ENCODE assay signal across 25 cellular contexts in the genomic region with DNA sequence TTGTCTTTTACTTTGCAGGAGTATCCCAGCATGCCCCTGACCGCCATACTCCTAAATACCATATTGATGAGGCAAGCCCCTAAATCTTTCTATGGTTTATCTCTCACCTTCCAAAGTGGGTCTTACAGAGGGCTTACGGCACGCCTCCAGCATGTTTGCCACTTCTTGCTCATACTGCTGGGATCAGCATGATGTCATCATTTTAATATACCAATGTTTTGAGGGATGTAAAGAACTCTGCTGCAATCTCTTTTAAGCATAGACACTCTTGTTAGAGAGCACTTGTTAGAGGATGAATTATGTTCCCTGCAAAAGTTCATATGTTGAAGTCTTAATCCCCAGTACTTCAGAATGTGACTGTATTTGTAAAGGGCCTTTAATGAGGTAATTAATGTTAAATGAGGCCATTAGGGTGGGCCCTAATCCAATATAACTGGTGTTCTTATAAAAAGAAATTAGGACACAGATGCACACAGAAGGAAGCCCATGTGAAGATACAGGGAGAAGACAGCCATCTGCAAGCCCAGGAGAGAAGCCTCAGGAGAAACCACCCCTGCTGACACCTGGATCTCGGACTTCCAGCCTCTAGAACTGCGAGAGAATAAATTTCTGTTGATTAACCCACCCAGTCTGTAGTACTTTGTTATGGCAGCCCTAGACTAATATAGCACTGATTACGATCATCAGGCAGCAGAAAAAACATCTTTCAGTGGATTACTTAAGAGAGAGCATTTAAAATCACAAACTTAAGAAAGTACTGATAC. TPM values are rescaled to one million over a fixed set of nuclear protein-coding genes. Genes with fewer than 3 reads are reported as not detected.
A peak's percentile ranks its signal among the peaks of the same experiment; 100 is the strongest.
DNase-seq lines count a peak whose midpoint lies in the region; ATAC-seq, FAIRE-seq and TF ChIP-seq lines count a peak whose summit lies in the region.
"Had no signal": no experiment of that assay in that cellular context is flagged by ENCODE, and none has a peak within 500 bp of the region (broad histone marks: within the 10 kb centered on the region; RNA-seq: fewer than 3 reads in every experiment).

No MANE protein-coding gene starts in this region.

- peaks cover 0 to 1% of the 10 kb centered on the region in 2 experiments; a peak in 1 of 5 replicates for H3K27me3 ChIP-seq in HepG2 (ENCODE audit: control insufficient read depth in 1 of 2, insufficient read depth in 2 of 2, low read length in 2 of 2)
- no peaks in the 10 kb centered on the region for H3K27me3 ChIP-seq in right lobe of liver
- peaks cover 3% of the 10 kb centered on the region for H3K27me3 ChIP-seq in CD8-positive, alpha-beta memory T cell (ENCODE audit: insufficient read depth, low read length, poor library complexity, severe bottlenecking)
- H3K27me3 ChIP-seq: BE2C; BLaER1 treated with 17β-estradiol and CSF1 and Interleukin-3, amounts not matched to agents 10 nM and 100 nM had no signal

- H3K27ac ChIP-seq in HepG2 (ENCODE audit: extremely low read length, insufficient read depth, low read length) (no peak overlapping the region), right lobe of liver (no peak overlapping the region)
- no peak overlapping the region for H3K27ac ChIP-seq in CD8-positive, alpha-beta memory T cell (ENCODE audit: low read depth, low read length)
- H3K27ac ChIP-seq: A549; BLaER1 treated with 17β-estradiol and CSF1 and Interleukin-3, amounts not matched to agents 10 nM and 100 nM had no signal

- H3K9me3 ChIP-seq in HepG2 (ENCODE audit: low read length) (no peaks in the 10 kb centered on the region), right lobe of liver (no peaks in the 10 kb centered on the region)
- H3K9me3 ChIP-seq in CD8-positive, alpha-beta memory T cell (ENCODE audit: low read length) = no peaks in the 10 kb centered on the region
- H3K9me3 ChIP-seq: A549; BE2C; BLaER1 treated with 17β-estradiol and CSF1 and Interleukin-3, amounts not matched to agents 10 nM and 100 nM had no signal

- in situ Hi-C loops in HepG2 (cut with HindIII; ENCODE audit: extremely low pct_ligation_motif_present, low pct_unique_long_range_greater_than_20kb) = no loop called here

- WGBS in HepG2 (ENCODE audit: low lambda C conversion rate) = 50% methylated on average over 6 of the region's 6 CpGs
- WGBS in right lobe of liver (ENCODE audit: insufficient coverage, low coverage, low lambda C conversion rate, missing lambda C conversion rate) = 86% methylated on average over 5 of the region's 6 CpGs

- no peak overlapping the region for H2AFZ ChIP-seq in HepG2 (ENCODE audit: low read length)
- H2AFZ ChIP-seq: GM23338 had no signal

- TF ChIP-seq POLR2A in HepG2 (IDR thresholded peaks at IDR 0.05; ENCODE audit: insufficient read depth in 1 of 2, low read depth in 2 of 2, low read length in 2 of 2) (no peak), right lobe of liver (IDR thresholded peaks at IDR 0.05) (no peak)

- peaks cover 56% of the 10 kb centered on the region for H3K4me1 Mint-ChIP-seq in stimulated activated memory B cell treated with anti-CD40 and anti-IgM and Interleukin-4, amounts not matched to agents 10 μg/mL and 1 μg/mL and 100 μg/mL, for 72 hours
- no peaks in the 10 kb centered on the region for H3K4me1 Mint-ChIP-seq in CD8-positive, alpha-beta memory T cell

- H3K36me3 ChIP-seq in HepG2 (replicated peaks in 1 of 2; ENCODE audit: control insufficient read depth in 1 of 2, insufficient read depth in 2 of 2, low read length in 2 of 2) (no peaks in the 10 kb centered on the region), right lobe of liver (no peaks in the 10 kb centered on the region)
- no peaks in the 10 kb centered on the region for H3K36me3 ChIP-seq in CD8-positive, alpha-beta memory T cell (ENCODE audit: insufficient read depth, low read length)
- H3K36me3 ChIP-seq: BE2C; BLaER1 treated with 17β-estradiol and CSF1 and Interleukin-3, amounts not matched to agents 10 nM and 100 nM had no signal

- TF ChIP-seq RAD21 in HepG2 (CRISPR knock-in tag; IDR thresholded peaks at IDR 0.05) = no peak

- CTCF ChIA-PET in HepG2 (lab: Yijun Ruan, JAX; ENCODE audit: low intra/inter-chr PET ratio, low total read pairs) = no interaction called here
- CTCF ChIA-PET in CD8-positive, alpha-beta memory T cell (lab: Charles Lee) = interaction anchor here (1.6 kb wide), 1 partner anchor 13 kb away, joined by 3 read pairs; no protein-coding TSS in a partner anchor

- H3K9ac ChIP-seq in HepG2 (ENCODE audit: insufficient read depth, low read depth, low read length) = no peak overlapping the region
- H3K9ac ChIP-seq: BLaER1 treated with 17β-estradiol and CSF1 and Interleukin-3, amounts not matched to agents 10 nM and 100 nM had no signal

- no peaks in the 10 kb centered on the region for H3K9me3 Mint-ChIP-seq in stimulated activated memory B cell treated with anti-CD40 and anti-IgM and Interleukin-4, amounts not matched to agents 10 μg/mL and 1 μg/mL and 100 μg/mL, for 72 hours
- no peaks in the 10 kb centered on the region for H3K9me3 Mint-ChIP-seq in CD8-positive, alpha-beta memory T cell
- H3K9me3 Mint-ChIP-seq: CD14-positive monocyte; CD4-positive, alpha-beta T cell; GM23338; H9; HFFc6 had no signal

- no peaks in the 10 kb centered on the region for H3K27me3 Mint-ChIP-seq in stimulated activated memory B cell treated with anti-CD40 and anti-IgM and Interleukin-4, amounts not matched to agents 10 μg/mL and 1 μg/mL and 100 μg/mL, for 72 hours
- H3K27me3 Mint-ChIP-seq in CD8-positive, alpha-beta memory T cell = peaks cover 4 to 13% of the 10 kb centered on the region in 2 donors
- H3K27me3 Mint-ChIP-seq: CD4-positive, alpha-beta T cell had no signal

- H3K79me2 ChIP-seq in HepG2 (ENCODE audit: insufficient read depth, low read length) = no peaks in the 10 kb centered on the region

- POLR2A ChIA-PET in HepG2 (lab: Yijun Ruan, JAX) = no interaction called here
- POLR2A ChIA-PET in CD8-positive, alpha-beta memory T cell (lab: Charles Lee) = no interaction called here

- TF ChIP-seq EP300 in HepG2 (IDR thresholded peaks at IDR 0.05; ENCODE audit: low read depth in 2 of 2, low read length in 2 of 2) = no peak
- TF ChIP-seq EP300 in HepG2 (CRISPR knock-in tag; IDR thresholded peaks at IDR 0.05; ENCODE audit: borderline replicate concordance) = no peak

- H3K27ac Mint-ChIP-seq in stimulated activated memory B cell treated with anti-CD40 and anti-IgM and Interleukin-4, amounts not matched to agents 10 μg/mL and 1 μg/mL and 100 μg/mL, for 72 hours = peak overlapping the region; percentile 36
- H3K27ac Mint-ChIP-seq in CD8-positive, alpha-beta memory T cell = no peak overlapping the region
- H3K27ac Mint-ChIP-seq: CD14-positive monocyte; CD4-positive, alpha-beta T cell; GM23338; H9; HFFc6 had no signal

- DNase-seq in HepG2 (ENCODE audit: low spot score) (no peak), right lobe of liver (no peak), NCI-H82 (lab: John Stamatoyannopoulos, UW) (peak; percentile 95), NCI-H774 (lab: John Stamatoyannopoulos, UW) (no peak)
- DNase-seq in CD8-positive, alpha-beta memory T cell = no peak
- DNase-seq: 8988T; ACHN; AML-193; BE2C; Calu3; CD4-positive, alpha-beta T cell; COR-L47; DMS53; DMS79 treated with DMSO at 0.1 percent for 48 hours; GF-D8; H9; HFFc6 had no signal

- intact Hi-C loops in HepG2 (cut with micrococcal nuclease; ENCODE audit: unreplicated experiment) = no loop called here
- intact Hi-C loops in right lobe of liver (cut with DNase I) = loop anchor here in 1 of 2 donors (10.0 kb wide), 1 partner anchor 50 kb away; the partner anchor contains the start of genes TAF5L and URB2

- no peaks in the 10 kb centered on the region for H3K36me3 Mint-ChIP-seq in stimulated activated memory B cell treated with anti-CD40 and anti-IgM and Interleukin-4, amounts not matched to agents 10 μg/mL and 1 μg/mL and 100 μg/mL, for 72 hours
- H3K36me3 Mint-ChIP-seq in CD8-positive, alpha-beta memory T cell = no peaks in the 10 kb centered on the region
- H3K36me3 Mint-ChIP-seq: CD14-positive monocyte had no signal

- no peak overlapping the region for H3K4me3 ChIP-seq in HepG2 (replicated peaks in 1 of 3; ENCODE audit: insufficient read depth in 1 of 3, low read depth in 2 of 3, low read length in 3 of 3)
- H3K4me3 ChIP-seq in right lobe of liver = no peak overlapping the region
- H3K4me3 ChIP-seq in CD8-positive, alpha-beta memory T cell (ENCODE audit: low read length) = no peak overlapping the region
- H3K4me3 ChIP-seq: A549; BLaER1 treated with 17β-estradiol and CSF1 and Interleukin-3, amounts not matched to agents 10 nM and 100 nM; GM23338 had no signal

- BruUV-seq in HepG2 (replicated peaks; lab: Mats Ljungman, UMichigan) = no TSS peak

- FAIRE-seq in HepG2 (lab: Jason Lieb, UNC) = no peak
- FAIRE-seq: A549, GM12891, GM18507 had no signal

- ATAC-seq in HepG2 = no peak
- no peak for ATAC-seq in right lobe of liver
- no peak for ATAC-seq in stimulated activated memory B cell treated with anti-CD40 and anti-IgM and Interleukin-4, amounts not matched to agents 10 μg/mL and 1 μg/mL and 100 μg/mL, for 72 hours
- ATAC-seq: A549, GM23338, HCT116 had no signal

- no peak overlapping the region for H3K4me2 ChIP-seq in HepG2 (ENCODE audit: low read depth, low read length)
- H3K4me2 ChIP-seq: A549; BLaER1 treated with 17β-estradiol and CSF1 and Interleukin-3, amounts not matched to agents 10 nM and 100 nM; GM23338 had no signal

- TF ChIP-seq CTCF in HepG2 (CRISPR knock-in tag; IDR thresholded peaks at IDR 0.05) (no peak), right lobe of liver (IDR thresholded peaks at IDR 0.05) (no peak)

- H3K4me3 Mint-ChIP-seq in stimulated activated memory B cell treated with anti-CD40 and anti-IgM and Interleukin-4, amounts not matched to agents 10 μg/mL and 1 μg/mL and 100 μg/mL, for 72 hours = no peak overlapping the region
- no peak overlapping the region for H3K4me3 Mint-ChIP-seq in CD8-positive, alpha-beta memory T cell
- H3K4me3 Mint-ChIP-seq: CD14-positive monocyte; CD4-positive, alpha-beta T cell; GM23338; H9; HFFc6 had no signal

- H3K4me1 ChIP-seq in HepG2 (ENCODE audit: insufficient read depth, low read length) (peaks cover 32% of the 10 kb centered on the region), right lobe of liver (no peaks in the 10 kb centered on the region)
- H3K4me1 ChIP-seq in CD8-positive, alpha-beta memory T cell (ENCODE audit: insufficient read depth, low read length) = no peaks in the 10 kb centered on the region
- H3K4me1 ChIP-seq: A549 had no signal

- no peaks in the 10 kb centered on the region for H4K20me1 ChIP-seq in HepG2 (ENCODE audit: insufficient read depth, low read length)

RNA-seq across cellular contexts. Expression of gene ABCB10, which starts 16.4 kb away (rescaled TPM):
- total RNA-seq in HepG2 (2016; rRNA removed; fragmentation: Illumina TruSeq; extraction: Trizol) (20.1 and 28.9 TPM in 2 replicates), right lobe of liver (10 to 100 TPM; 12.9 to 16.2 (median 13.7) TPM)
- total RNA-seq in HepG2 (2016; cell fraction: cytosol; rRNA removed; fragmentation: Illumina TruSeq; extraction: Trizol; ENCODE audit: low read depth) = 4.5 and 5.0 TPM in 2 replicates
- 18.7 and 27.5 TPM in 2 replicates for total RNA-seq in HepG2 (2016; cell fraction: insoluble cytoplasmic fraction; rRNA removed; fragmentation: Illumina TruSeq; extraction: Trizol)
- 11.6 and 14.5 TPM in 2 replicates for total RNA-seq in HepG2 (2016; cell fraction: membrane; rRNA removed; fragmentation: Illumina TruSeq; extraction: Trizol)
- total RNA-seq in HepG2 (2016; cell fraction: nucleus; rRNA removed; fragmentation: Illumina TruSeq; extraction: Trizol) = 25.6 and 28.6 TPM in 2 replicates
- polyA plus RNA-seq in HepG2 (2011; rRNA removed) = 11.2 and 11.9 TPM in 2 replicates
- polyA plus RNA-seq in HepG2 (2011; cell fraction: cytosol; rRNA removed) = 7.5 and 9.3 TPM in 2 replicates
- 5.5 and 7.1 TPM in 2 replicates for polyA plus RNA-seq in HepG2 (2011; cell fraction: nucleus; rRNA removed)
- polyA plus RNA-seq in HepG2 (2012) = 11.7 and 14.5 TPM in 2 replicates
- polyA plus RNA-seq in HepG2 (2016; cell fraction: cytosol; fragmentation: Illumina TruSeq; extraction: Trizol; ENCODE audit: low read depth) = 2.3 and 2.6 TPM in 2 replicates
- 19.6 and 20.3 TPM in 2 replicates for polyA plus RNA-seq in HepG2 (2016; cell fraction: insoluble cytoplasmic fraction; fragmentation: Illumina TruSeq; extraction: Trizol; ENCODE audit: low read depth)
- polyA plus RNA-seq in HepG2 (2016; cell fraction: membrane; fragmentation: Illumina TruSeq; extraction: Trizol; ENCODE audit: low read depth) = 6.7 and 7.3 TPM in 2 replicates
- polyA plus RNA-seq in HepG2 (2016; cell fraction: nucleus; fragmentation: Illumina TruSeq; extraction: Trizol; ENCODE audit: insufficient read depth, low read depth) = 33.1 and 36.0 TPM in 2 replicates
- polyA minus RNA-seq in HepG2 (2011; rRNA and poly(A)+ RNA removed; ENCODE audit: low replicate concordance) = 23.0 and 26.7 TPM in 2 replicates
- 11.3 and 12.5 TPM in 2 replicates for polyA minus RNA-seq in HepG2 (2011; cell fraction: cytosol; rRNA and poly(A)+ RNA removed)
- 9.3 and 9.6 TPM in 2 replicates for polyA minus RNA-seq in HepG2 (2011; cell fraction: nucleus; rRNA and poly(A)+ RNA removed)
- 10 to 100 TPM; 42.7 to 48.0 TPM for total RNA-seq in CD8-positive, alpha-beta memory T cell
- polyA plus RNA-seq in CD8-positive, alpha-beta memory T cell = 11.1 TPM

RNA-seq across cellular contexts. Expression of gene TAF5L, which starts 51.1 kb away (rescaled TPM):
- total RNA-seq in HepG2 (2016; rRNA removed; fragmentation: Illumina TruSeq; extraction: Trizol) (16.8 and 18.2 TPM in 2 replicates), right lobe of liver (10 to 100 TPM in 3 of 6 experiments, 1 to 10 TPM in 3; 7.6 to 14.0 (median 9.9) TPM)
- total RNA-seq in HepG2 (2016; cell fraction: cytosol; rRNA removed; fragmentation: Illumina TruSeq; extraction: Trizol; ENCODE audit: low read depth) = 3.1 and 3.3 TPM in 2 replicates
- total RNA-seq in HepG2 (2016; cell fraction: insoluble cytoplasmic fraction; rRNA removed; fragmentation: Illumina TruSeq; extraction: Trizol) = 16.0 and 19.8 TPM in 2 replicates
- total RNA-seq in HepG2 (2016; cell fraction: membrane; rRNA removed; fragmentation: Illumina TruSeq; extraction: Trizol) = 15.0 and 16.4 TPM in 2 replicates
- 14.5 and 15.1 TPM in 2 replicates for total RNA-seq in HepG2 (2016; cell fraction: nucleus; rRNA removed; fragmentation: Illumina TruSeq; extraction: Trizol)
- polyA plus RNA-seq in HepG2 (2011; rRNA removed) = 10.8 and 12.2 TPM in 2 replicates
- 9.5 and 9.7 TPM in 2 replicates for polyA plus RNA-seq in HepG2 (2011; cell fraction: cytosol; rRNA removed)
- 8.8 and 12.5 TPM in 2 replicates for polyA plus RNA-seq in HepG2 (2011; cell fraction: nucleus; rRNA removed)
- 7.0 and 7.1 TPM in 2 replicates for polyA plus RNA-seq in HepG2 (2012)
- 2.1 and 3.0 TPM in 2 replicates for polyA plus RNA-seq in HepG2 (2016; cell fraction: cytosol; fragmentation: Illumina TruSeq; extraction: Trizol; ENCODE audit: low read depth)
- 15.3 and 17.3 TPM in 2 replicates for polyA plus RNA-seq in HepG2 (2016; cell fraction: insoluble cytoplasmic fraction; fragmentation: Illumina TruSeq; extraction: Trizol; ENCODE audit: low read depth)
- 9.5 and 9.9 TPM in 2 replicates for polyA plus RNA-seq in HepG2 (2016; cell fraction: membrane; fragmentation: Illumina TruSeq; extraction: Trizol; ENCODE audit: low read depth)
- 18.4 and 20.6 TPM in 2 replicates for polyA plus RNA-seq in HepG2 (2016; cell fraction: nucleus; fragmentation: Illumina TruSeq; extraction: Trizol; ENCODE audit: insufficient read depth, low read depth)
- polyA minus RNA-seq in HepG2 (2011; rRNA and poly(A)+ RNA removed; ENCODE audit: low replicate concordance) = 27.2 and 62.1 TPM in 2 replicates
- 7.0 and 7.6 TPM in 2 replicates for polyA minus RNA-seq in HepG2 (2011; cell fraction: cytosol; rRNA and poly(A)+ RNA removed)
- polyA minus RNA-seq in HepG2 (2011; cell fraction: nucleus; rRNA and poly(A)+ RNA removed) = 19.6 and 22.8 TPM in 2 replicates
- 10 to 100 TPM; 30.5 to 31.7 TPM for total RNA-seq in CD8-positive, alpha-beta memory T cell
- polyA plus RNA-seq in CD8-positive, alpha-beta memory T cell = 7.2 TPM

RNA-seq across cellular contexts. Expression of gene URB2, which starts 51.2 kb away (rescaled TPM):
- 17.6 and 17.9 TPM in 2 replicates for total RNA-seq in HepG2 (2016; rRNA removed; fragmentation: Illumina TruSeq; extraction: Trizol)
- total RNA-seq in HepG2 (2016; cell fraction: cytosol; rRNA removed; fragmentation: Illumina TruSeq; extraction: Trizol; ENCODE audit: low read depth) = 1.1 and 1.6 TPM in 2 replicates
- 17.2 and 17.6 TPM in 2 replicates for total RNA-seq in HepG2 (2016; cell fraction: insoluble cytoplasmic fraction; rRNA removed; fragmentation: Illumina TruSeq; extraction: Trizol)
- 4.1 and 4.2 TPM in 2 replicates for total RNA-seq in HepG2 (2016; cell fraction: membrane; rRNA removed; fragmentation: Illumina TruSeq; extraction: Trizol)
- 18.1 and 23.3 TPM in 2 replicates for total RNA-seq in HepG2 (2016; cell fraction: nucleus; rRNA removed; fragmentation: Illumina TruSeq; extraction: Trizol)
- 3.9 and 4.0 TPM in 2 replicates for polyA plus RNA-seq in HepG2 (2011; rRNA removed)
- 3.3 and 4.5 TPM in 2 replicates for polyA plus RNA-seq in HepG2 (2011; cell fraction: cytosol; rRNA removed)
- polyA plus RNA-seq in HepG2 (2011; cell fraction: nucleus; rRNA removed) = 5.7 and 6.2 TPM in 2 replicates
- 4.1 and 5.4 TPM in 2 replicates for polyA plus RNA-seq in HepG2 (2012)
- polyA plus RNA-seq in HepG2 (2016; cell fraction: cytosol; fragmentation: Illumina TruSeq; extraction: Trizol; ENCODE audit: low read depth) = 0.28 and 0.29 TPM in 2 replicates
- polyA plus RNA-seq in HepG2 (2016; cell fraction: insoluble cytoplasmic fraction; fragmentation: Illumina TruSeq; extraction: Trizol; ENCODE audit: low read depth) = 8.1 and 9.3 TPM in 2 replicates
- polyA plus RNA-seq in HepG2 (2016; cell fraction: membrane; fragmentation: Illumina TruSeq; extraction: Trizol; ENCODE audit: low read depth) = 0.63 and 0.86 TPM in 2 replicates
- polyA plus RNA-seq in HepG2 (2016; cell fraction: nucleus; fragmentation: Illumina TruSeq; extraction: Trizol; ENCODE audit: insufficient read depth, low read depth) = 15.0 and 20.4 TPM in 2 replicates
- 21.0 and 54.3 TPM in 2 replicates for polyA minus RNA-seq in HepG2 (2011; rRNA and poly(A)+ RNA removed; ENCODE audit: low replicate concordance)
- polyA minus RNA-seq in HepG2 (2011; cell fraction: cytosol; rRNA and poly(A)+ RNA removed) = 5.5 and 8.0 TPM in 2 replicates
- 20.3 and 25.4 TPM in 2 replicates for polyA minus RNA-seq in HepG2 (2011; cell fraction: nucleus; rRNA and poly(A)+ RNA removed)
- total RNA-seq in right lobe of liver = 1 to 10 TPM; 3.7 to 7.6 (median 3.9) TPM
- total RNA-seq in CD8-positive, alpha-beta memory T cell = 10 to 100 TPM; 37.6 to 38.2 TPM
- polyA plus RNA-seq in CD8-positive, alpha-beta memory T cell = 6.5 TPM
